Comparison of ENCODE assay signal across 9 cellular contexts in the genomic region with DNA sequence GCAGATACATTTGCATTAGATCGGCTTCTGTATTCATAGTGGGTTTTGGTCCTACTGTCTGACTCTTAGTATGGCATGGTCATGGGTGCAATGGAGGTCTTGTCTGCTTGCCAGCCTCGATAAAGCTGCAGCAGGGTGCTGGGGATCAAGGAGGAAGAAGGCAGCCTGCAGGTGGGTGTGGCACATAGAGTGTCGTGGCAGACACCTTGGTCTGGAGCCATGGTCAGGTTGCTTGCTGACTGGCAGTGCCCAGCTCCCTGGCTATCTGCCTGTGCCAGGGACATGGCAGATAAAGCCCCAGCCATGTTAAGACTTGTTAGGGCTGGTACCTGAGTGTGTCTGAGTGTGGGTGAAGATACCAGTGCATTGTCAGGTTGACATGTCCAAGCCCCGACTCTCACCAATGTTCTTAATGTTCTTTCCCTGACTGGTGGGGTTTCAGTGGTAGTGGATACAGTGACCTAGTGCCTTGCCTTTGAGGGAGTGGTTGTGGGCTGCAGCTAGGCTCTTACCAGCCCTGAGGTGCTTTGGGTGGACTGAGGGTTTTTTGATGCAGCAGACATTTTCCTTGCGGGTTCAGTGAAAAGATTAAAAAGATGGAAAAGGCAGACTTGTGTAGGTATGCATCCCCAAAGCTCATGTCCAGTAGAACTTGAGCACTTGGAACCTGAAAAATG. TPM values are rescaled to one million over a fixed set of nuclear protein-coding genes. Genes with fewer than 3 reads are reported as not detected.
A peak's percentile ranks its signal among the peaks of the same experiment; 100 is the strongest.
DNase-seq lines count a peak whose midpoint lies in the region; ATAC-seq, FAIRE-seq and TF ChIP-seq lines count a peak whose summit lies in the region.
"Had no signal": no experiment of that assay in that cellular context is flagged by ENCODE, and none has a peak within 500 bp of the region (broad histone marks: within the 10 kb centered on the region; RNA-seq: fewer than 3 reads in every experiment).

No MANE protein-coding gene starts in this region.

- H3K79me2 ChIP-seq in GM12878 (ENCODE audit: control insufficient read depth, insufficient read depth, low read length): peaks cover 67% of the 10 kb centered on the region

- peak; percentile 21 for DNase-seq in EL
- peak; percentile 37 for DNase-seq in LNCaP clone FGC (ENCODE audit: low read depth)
- DNase-seq in GM12878 (ENCODE audit: low read depth, low spot score): no peak
- no peak for DNase-seq in natural killer cell
- no peak for DNase-seq in thyroid gland
- no peak for DNase-seq in ecto neural progenitor cell (ENCODE audit: low spot score)
- no peak for DNase-seq in G401 (ENCODE audit: low spot score)

- no TSS peak for BruUV-seq in GM12878 (replicated peaks; lab: Mats Ljungman, UMichigan)

- TF ChIP-seq EP300 in GM12878 (IDR thresholded peaks at IDR 0.05; ENCODE audit: borderline replicate concordance in 1 of 2, control insufficient read depth in 1 of 2, low read depth in 2 of 2, low read length in 2 of 2): no peak

- no peak overlapping the region for H3K27ac Mint-ChIP-seq in natural killer cell

- H4K20me1 ChIP-seq in GM12878 (ENCODE audit: control insufficient read depth, insufficient read depth): no peaks in the 10 kb centered on the region

- POLR2A ChIA-PET in GM12878 (lab: Charles Lee): interaction anchor here (0.7 to 5.0 kb wide), 4 partner anchors 9 to 109 kb away, joined by 3 to 21 read pairs (median 4); a partner anchor contains a TSS

- H3K36me3 ChIP-seq in GM12878 (ENCODE audit: control insufficient read depth in 2 of 2, insufficient read depth in 2 of 2, low read length in 1 of 2) (no peaks in the 10 kb centered on the region), thyroid gland (no peaks in the 10 kb centered on the region)
- H3K36me3 ChIP-seq: neutrophil had no signal

- ATAC-seq in GM12878 (no peak), natural killer cell (no peak), HG02852 (IDR thresholded peaks at IDR 0.05; ENCODE audit: unreplicated experiment) (no peak)

- H3K36me3 Mint-ChIP-seq in natural killer cell: no peaks in the 10 kb centered on the region

- no peak for TF ChIP-seq RAD21 in GM12878 (IDR thresholded peaks at IDR 0.05; ENCODE audit: insufficient read depth, low read depth, low read length)

- CTCF ChIA-PET in GM12878 (lab: Yijun Ruan, JAX): interaction anchor here (0.7 to 12.8 kb wide), 8 partner anchors 34 to 176 kb away, joined by 3 to 182 read pairs (median 7); a partner anchor contains a TSS

- intact Hi-C loops in GM12878 (cut with micrococcal nuclease; ENCODE audit: unreplicated experiment) (loop anchor here (5.0 kb wide), 1 partner anchor 281 kb away; no protein-coding TSS in a partner anchor), natural killer cell (cut with micrococcal nuclease) (no loop called here), thyroid gland (cut with DNase I) (loop anchor here (5.0 kb wide), 1 partner anchor 119 kb away; no protein-coding TSS in a partner anchor)

- peaks cover 12% of the 10 kb centered on the region for H3K4me1 ChIP-seq in GM12878 (ENCODE audit: control insufficient read depth, insufficient read depth, low read length)
- peaks cover 7 to 13% of the 10 kb centered on the region in 2 donors for H3K4me1 ChIP-seq in thyroid gland

- RAD21 ChIA-PET in GM12878 (lab: Charles Lee; ENCODE audit: unreplicated experiment): interaction anchor here (0.7 to 11.9 kb wide), 8 partner anchors 9 to 153 kb away, joined by 3 to 91 read pairs (median 8); a partner anchor contains a TSS

- SMC1A ChIA-PET in GM12878 (lab: Charles Lee; ENCODE audit: uncharacterized antibody, unreplicated experiment): interaction anchor here (1.0 to 6.6 kb wide), 11 partner anchors 34 to 164 kb away, joined by 3 to 54 read pairs (median 5); a partner anchor contains a TSS

- H3K27ac ChIP-seq in GM12878 (ENCODE audit: control insufficient read depth, insufficient read depth) (no peak overlapping the region; the same call in 1 of the 2 replicates), thyroid gland (no peak overlapping the region)
- H3K27ac ChIP-seq: neutrophil had no signal

- TF ChIP-seq POLR2A in GM12878 (IDR thresholded peaks at IDR 0.05; ENCODE audit: low read depth, low read length) (peak; percentile 45), thyroid gland (IDR thresholded peaks at IDR 0.05) (no peak)

- H3K9ac ChIP-seq in GM12878 (ENCODE audit: control insufficient read depth, insufficient read depth, low read length): peak overlapping the region; percentile 88

- H3K9me3 ChIP-seq in GM12878 (replicated peaks; ENCODE audit: control insufficient read depth, insufficient read depth, low read length) (no peaks in the 10 kb centered on the region), thyroid gland (no peaks in the 10 kb centered on the region)
- H3K9me3 ChIP-seq: neutrophil had no signal

- peaks cover 13 to 18% of the 10 kb centered on the region in 2 donors for H3K4me1 Mint-ChIP-seq in natural killer cell

- WGBS in GM12878 (ENCODE audit: insufficient coverage, insufficient replicate concordance, low lambda C conversion rate, missing lambda C conversion rate): 9% methylated on average over 5 of the region's 5 CpGs
- 64 to 71% methylated on average over 5 of the region's 5 CpGs for WGBS in thyroid gland, 2 donors

- FAIRE-seq in GM12878 (lab: Jason Lieb, UNC): peak; percentile 59

- peak overlapping the region; percentile 81 for H3K4me2 ChIP-seq in GM12878 (ENCODE audit: control insufficient read depth, insufficient read depth)

- in situ Hi-C loops in GM12878 (cut with MboI): no loop called here
- in situ Hi-C loops in G401 (cut with HindIII; ENCODE audit: low sequenced_read_pairs): no loop called here

- H3K9me3 Mint-ChIP-seq in natural killer cell: no peaks in the 10 kb centered on the region

- H3K27me3 Mint-ChIP-seq in natural killer cell (ENCODE audit: low read depth in 2 of 2): no peaks in the 10 kb centered on the region

- TF ChIP-seq CTCF in LNCaP clone FGC (IDR thresholded peaks at IDR 0.05; ENCODE audit: control insufficient read depth, extremely low read depth, insufficient read depth) (no peak), GM12878 (IDR thresholded peaks at IDR 0.05 in 2 of 3, conservative IDR thresholded peaks at IDR 0.05 in 1 of 3; ENCODE audit: control insufficient read depth in 2 of 3, extremely low read depth in 1 of 3, insufficient read depth in 1 of 3, low read depth in 3 of 3, low read length in 3 of 3) (no peak), natural killer cell (IDR thresholded peaks at IDR 0.05) (no peak), thyroid gland (IDR thresholded peaks at IDR 0.05) (no peak)

- H3K27me3 ChIP-seq in GM12878 (replicated peaks in 1 of 2; ENCODE audit: control insufficient read depth in 2 of 2, insufficient read depth in 2 of 2, low read length in 1 of 2) (no peaks in the 10 kb centered on the region), thyroid gland (no peaks in the 10 kb centered on the region)
- H3K27me3 ChIP-seq: neutrophil had no signal

- no peak overlapping the region for H2AFZ ChIP-seq in GM12878 (ENCODE audit: control insufficient read depth, low read depth, low read length)

- peak overlapping the region; percentile 86 for H3K4me3 Mint-ChIP-seq in natural killer cell

- H3K4me3 ChIP-seq in LNCaP clone FGC (ENCODE audit: low read depth, low read length) (peak overlapping the region; percentile 82), GM12878 (peak overlapping the region; percentile 78), thyroid gland (replicated peaks in 1 of 3) (no peak overlapping the region)

TF ChIP-seq in GM12878, 131 proteins besides CTCF, POLR2A, EP300 and RAD21 (continues in another document):
- TF ChIP-seq MXI1 (IDR thresholded peaks at IDR 0.05; ENCODE audit: low read depth, low read length): 0 out of 2 replicates have a peak, but pooled peaks have one; percentile 20

RNA-seq across cellular contexts. Expression of a gene that starts 1.8 kb away (rescaled TPM):
- total RNA-seq in GM12878 (2013; cell fraction: nucleolus; rRNA removed): 14.1 and 16.3 TPM in 2 replicates
- total RNA-seq in GM12878 (2014; rRNA removed): 21.5 and 21.6 TPM in 2 replicates
- 12.7 and 13.6 TPM in 2 replicates for total RNA-seq in GM12878 (2014; rRNA removed; fragmentation: Illumina TruSeq; extraction: Trizol)
- 16.6 and 18.2 TPM in 2 replicates for total RNA-seq in GM12878 (2021)
- 7.7 TPM for polyA plus RNA-seq in GM12878 (2011; ENCODE audit: low read depth)
- 32.4 and 34.8 TPM in 2 replicates for polyA plus RNA-seq in GM12878 (2011; rRNA removed)
- 28.1 and 32.3 TPM in 2 replicates for polyA plus RNA-seq in GM12878 (2011; cell fraction: cytosol; rRNA removed)
- 37.1 and 42.7 TPM in 2 replicates for polyA plus RNA-seq in GM12878 (2011; cell fraction: nucleus; rRNA removed)
- polyA plus RNA-seq in GM12878 (2012): 9.5 and 10.5 TPM in 2 replicates
- polyA plus RNA-seq in GM12878 (2014; fragmentation: Illumina TruSeq; extraction: Trizol): 19.7 and 20.2 TPM in 2 replicates
- 1 to 10 TPM; 4.5 to 6.0 TPM for polyA plus RNA-seq in GM12878 (2014; fragmentation: Nextera tagmentation; extraction: Ambion mirVana)
- 17.4 and 19.1 TPM in 2 replicates for polyA plus RNA-seq in GM12878 (2014; rRNA removed)
- 10 to 100 TPM; 34.1 to 34.2 TPM for polyA plus RNA-seq in GM12878 (2016; fragmentation: Nextera tagmentation; extraction: Ambion mirVana)
- polyA minus RNA-seq in GM12878 (2011; rRNA and poly(A)+ RNA removed): 37.1 and 42.8 TPM in 2 replicates
- 13.1 and 15.3 TPM in 2 replicates for polyA minus RNA-seq in GM12878 (2011; cell fraction: cytosol; rRNA and poly(A)+ RNA removed)
- polyA minus RNA-seq in GM12878 (2011; cell fraction: nucleus; rRNA and poly(A)+ RNA removed): 18.9 and 35.2 TPM in 2 replicates
- total RNA-seq in natural killer cell: 1 to 10 TPM; 1.1 to 2.7 (median 2.1) TPM
- 1 to 10 TPM in 1 of 4 donors, under 1 TPM in 3; 0.67 to 3.4 (median 0.86) TPM for total RNA-seq in thyroid gland
- total RNA-seq in G401 (2014; rRNA removed; shearing (Covaris generic)): 38.4 and 43.1 TPM in 2 replicates

RNA-seq across cellular contexts. Expression of a gene that starts 34.1 kb away (rescaled TPM):
- total RNA-seq in GM12878 (2013; cell fraction: nucleolus; rRNA removed): 38.3 and 43.4 TPM in 2 replicates
- total RNA-seq in GM12878 (2014; rRNA removed): 19.4 and 19.5 TPM in 2 replicates
- total RNA-seq in GM12878 (2014; rRNA removed; fragmentation: Illumina TruSeq; extraction: Trizol): 12.7 and 14.2 TPM in 2 replicates
- total RNA-seq in GM12878 (2021): 13.4 and 15.6 TPM in 2 replicates
- 5.0 TPM for polyA plus RNA-seq in GM12878 (2011; ENCODE audit: low read depth)
- 18.6 and 21.6 TPM in 2 replicates for polyA plus RNA-seq in GM12878 (2011; rRNA removed)
- polyA plus RNA-seq in GM12878 (2011; cell fraction: cytosol; rRNA removed): 20.5 and 20.7 TPM in 2 replicates
- 40.3 and 43.3 TPM in 2 replicates for polyA plus RNA-seq in GM12878 (2011; cell fraction: nucleus; rRNA removed)
- polyA plus RNA-seq in GM12878 (2012): 7.0 and 7.1 TPM in 2 replicates
- 18.0 and 21.9 TPM in 2 replicates for polyA plus RNA-seq in GM12878 (2014; fragmentation: Illumina TruSeq; extraction: Trizol)
- polyA plus RNA-seq in GM12878 (2014; fragmentation: Nextera tagmentation; extraction: Ambion mirVana): 1 to 10 TPM; 4.3 to 4.4 TPM
- polyA plus RNA-seq in GM12878 (2014; rRNA removed): 16.0 and 16.1 TPM in 2 replicates
- 10 to 100 TPM; 12.5 to 12.8 TPM for polyA plus RNA-seq in GM12878 (2016; fragmentation: Nextera tagmentation; extraction: Ambion mirVana)
- 22.2 and 22.5 TPM in 2 replicates for polyA minus RNA-seq in GM12878 (2011; rRNA and poly(A)+ RNA removed)
- polyA minus RNA-seq in GM12878 (2011; cell fraction: cytosol; rRNA and poly(A)+ RNA removed): 4.4 and 5.5 TPM in 2 replicates
- polyA minus RNA-seq in GM12878 (2011; cell fraction: nucleus; rRNA and poly(A)+ RNA removed): 13.9 and 20.0 TPM in 2 replicates
- total RNA-seq in natural killer cell: 10 to 100 TPM in 2 of 3 donors, 1 to 10 TPM in 1; 8.8 to 11.4 (median 10.2) TPM
- 10 to 100 TPM; 16.1 to 17.9 (median 16.4) TPM for total RNA-seq in thyroid gland
- total RNA-seq in G401 (2014; rRNA removed; shearing (Covaris generic)): 14.5 and 19.8 TPM in 2 replicates

Comparison
In these comparisons a context has a peak if more than half of its experiments do, and no peak if none do; other contexts are left out.
1. DNase-seq: peak in EL (single experiment) and LNCaP clone FGC (single experiment); none in GM12878 (single experiment), natural killer cell (single experiment), thyroid gland (0 of 2), ecto neural progenitor cell (single experiment) and G401 (single experiment).
2. H3K4me3 ChIP-seq: peak in LNCaP clone FGC (single experiment) and GM12878 (single experiment); none in thyroid gland (0 of 3).